21 cellular contexts compared by ENCODE assay signal in genomic region chr17:58986005-58986404, GRCh38.
A peak's percentile ranks its signal among the peaks of the same experiment; 100 is the strongest.
DNase-seq lines count a peak whose midpoint lies in the region; ATAC-seq, FAIRE-seq and TF ChIP-seq lines count a peak whose summit lies in the region.
"Had no signal": no experiment of that assay in that cellular context is flagged by ENCODE, and none has a peak within 500 bp of the region (broad histone marks: within the 10 kb centered on the region; RNA-seq: fewer than 3 reads in every experiment).

No MANE protein-coding gene starts in this region.

- no peak overlapping the region for H3K27ac ChIP-seq in endothelial cell of umbilical vein (ENCODE audit: insufficient read depth, low read depth, low read length)
- H3K27ac ChIP-seq: A549, BLaER1, KMS-11 had no signal

- peak overlapping the region; percentile 33 for H3K27ac Mint-ChIP-seq in activated T-cell treated with anti-CD3 and anti-CD28 coated beads, Interleukin-2, amount 50 U/mL, for 24 hours
- H3K27ac Mint-ChIP-seq in activated T-cell treated with anti-CD3 and anti-CD28 coated beads, Interleukin-2, amount 50 U/mL, for 72 hours = peak overlapping the region; percentile 48
- H3K27ac Mint-ChIP-seq: CD8-positive, alpha-beta T cell had no signal

- no peaks in the 10 kb centered on the region for H3K9me3 Mint-ChIP-seq in activated T-cell treated with anti-CD3 and anti-CD28 coated beads, Interleukin-2, amount 50 U/mL, for 24 hours
- H3K9me3 Mint-ChIP-seq in activated T-cell treated with anti-CD3 and anti-CD28 coated beads, Interleukin-2, amount 50 U/mL, for 72 hours = no peaks in the 10 kb centered on the region
- H3K9me3 Mint-ChIP-seq: CD8-positive, alpha-beta T cell had no signal

- peaks cover 14% of the 10 kb centered on the region for H3K4me1 Mint-ChIP-seq in activated T-cell treated with anti-CD3 and anti-CD28 coated beads, Interleukin-2, amount 50 U/mL, for 24 hours (ENCODE audit: low read depth)
- H3K4me1 Mint-ChIP-seq in activated T-cell treated with anti-CD3 and anti-CD28 coated beads, Interleukin-2, amount 50 U/mL, for 72 hours (ENCODE audit: low read depth) = peaks cover 20% of the 10 kb centered on the region

- TF ChIP-seq CTCF in endothelial cell of umbilical vein (IDR thresholded peaks at IDR 0.05; ENCODE audit: extremely low read depth in 1 of 2, insufficient read depth in 1 of 2, low read depth in 1 of 2, low read length in 2 of 2) = no peak

- H3K36me3 ChIP-seq in endothelial cell of umbilical vein (ENCODE audit: control insufficient read depth in 2 of 2, extremely low read depth in 1 of 2, insufficient read depth in 2 of 2, low read length in 2 of 2) = no peaks in the 10 kb centered on the region
- H3K36me3 ChIP-seq: BLaER1 had no signal

- no peak overlapping the region for H3K4me3 Mint-ChIP-seq in activated T-cell treated with anti-CD3 and anti-CD28 coated beads, Interleukin-2, amount 50 U/mL, for 24 hours
- H3K4me3 Mint-ChIP-seq in activated T-cell treated with anti-CD3 and anti-CD28 coated beads, Interleukin-2, amount 50 U/mL, for 72 hours = no peak overlapping the region
- H3K4me3 Mint-ChIP-seq: CD8-positive, alpha-beta T cell had no signal

- no peak for DNase-seq in activated T-cell treated with anti-CD3 and anti-CD28 coated beads, Interleukin-2, amount 50 U/mL, for 24 hours
- no peak for DNase-seq in activated T-cell treated with anti-CD3 and anti-CD28 coated beads, Interleukin-2, amount 50 U/mL, for 1 hour
- DNase-seq in ELR (ENCODE audit: low read depth) (peak; percentile 43), endothelial cell of umbilical vein (ENCODE audit: low read depth, low spot score) (no peak)
- DNase-seq in activated T-cell treated with anti-CD3 and anti-CD28 coated beads, Interleukin-2, amount 50 U/mL, for 72 hours = no peak
- DNase-seq in activated effector memory CD4-positive, alpha-beta T cell treated with Interleukin-2 at 50 U/mL for 16 hours = no peak
- DNase-seq: Calu3; CD8-positive, alpha-beta T cell; DMS53; NCI-H1417; NCI-H187; NCI-H226; NCI-H82; RPMI8226; SIG-M5 had no signal

- H3K9ac ChIP-seq in endothelial cell of umbilical vein (replicated peaks; ENCODE audit: extremely low read depth, insufficient read depth, low read length) = no peak overlapping the region
- H3K9ac ChIP-seq: BLaER1, KMS-11 had no signal

- no peak for TF ChIP-seq POLR2A in endothelial cell of umbilical vein (IDR thresholded peaks at IDR 0.05; ENCODE audit: low read depth, low read length)

- CTCF ChIA-PET in endothelial cell of umbilical vein (lab: Charles Lee) = interaction anchor here (0.6 to 1.1 kb wide), 3 partner anchors 12 to 275 kb away, joined by 3 to 4 read pairs (median 3); no protein-coding TSS in a partner anchor

- H3K4me1 ChIP-seq in endothelial cell of umbilical vein (ENCODE audit: control insufficient read depth, extremely low read depth, insufficient read depth, low read length) = no peaks in the 10 kb centered on the region
- H3K4me1 ChIP-seq: A549, BLaER1 had no signal

- dilution Hi-C loops in endothelial cell of umbilical vein (cut with MboI; ENCODE audit: extremely low pct_ligation_motif_present, low sequenced_read_pairs) = no loop called here

- H3K36me3 Mint-ChIP-seq in activated T-cell treated with anti-CD3 and anti-CD28 coated beads, Interleukin-2, amount 50 U/mL, for 24 hours (ENCODE audit: low read depth) = peaks cover 10% of the 10 kb centered on the region
- peaks cover 0 to 6% of the 10 kb centered on the region in 2 donors for H3K36me3 Mint-ChIP-seq in activated T-cell treated with anti-CD3 and anti-CD28 coated beads, Interleukin-2, amount 50 U/mL, for 72 hours (ENCODE audit: insufficient read depth in 2 of 2)

- no peak overlapping the region for H2AFZ ChIP-seq in endothelial cell of umbilical vein (ENCODE audit: low read depth, low read length)

- H3K27me3 Mint-ChIP-seq in activated T-cell treated with anti-CD3 and anti-CD28 coated beads, Interleukin-2, amount 50 U/mL, for 24 hours = no peaks in the 10 kb centered on the region
- H3K27me3 Mint-ChIP-seq in activated T-cell treated with anti-CD3 and anti-CD28 coated beads, Interleukin-2, amount 50 U/mL, for 72 hours (ENCODE audit: low read depth) = no peaks in the 10 kb centered on the region

- BruUV-seq in endothelial cell of umbilical vein (replicated peaks; lab: Mats Ljungman, UMichigan) = no TSS peak

- no peaks in the 10 kb centered on the region for H3K9me3 ChIP-seq in endothelial cell of umbilical vein (replicated peaks; ENCODE audit: control insufficient read depth, insufficient read depth, low read length)
- H3K9me3 ChIP-seq: A549, BLaER1 had no signal

- no peaks in the 10 kb centered on the region for H3K79me2 ChIP-seq in endothelial cell of umbilical vein (ENCODE audit: control insufficient read depth, insufficient read depth, low read length)

- no peak overlapping the region for H3K4me2 ChIP-seq in endothelial cell of umbilical vein (ENCODE audit: insufficient read depth, low read length)
- H3K4me2 ChIP-seq: A549, BLaER1, KMS-11 had no signal

- no peak overlapping the region for H3K4me3 ChIP-seq in endothelial cell of umbilical vein (replicated peaks in 1 of 3; ENCODE audit: insufficient read depth in 1 of 3, low read depth in 1 of 3, low read length in 3 of 3)
- H3K4me3 ChIP-seq: A549, BLaER1 had no signal

- no peaks in the 10 kb centered on the region for H3K27me3 ChIP-seq in endothelial cell of umbilical vein (ENCODE audit: control insufficient read depth in 2 of 2, insufficient read depth in 2 of 2, low read length in 2 of 2)
- H3K27me3 ChIP-seq: BLaER1 had no signal

- POLR2A ChIA-PET in endothelial cell of umbilical vein (lab: Charles Lee) = interaction anchor here (0.7 kb wide), 1 partner anchor 357 kb away, joined by 9 read pairs; no protein-coding TSS in a partner anchor

- FAIRE-seq in endothelial cell of umbilical vein (lab: Jason Lieb, UNC) = peak; percentile 74
- FAIRE-seq: A549, HepG2 had no signal

- intact Hi-C loops in endothelial cell of umbilical vein (cut with micrococcal nuclease) = no loop called here

- peak in 1 of 2 donors; percentile 66 for ATAC-seq in activated T-cell treated with anti-CD3 and anti-CD28 coated beads, Interleukin-2, amount 50 U/mL, for 72 hours (replicated peaks in 1 of 2)
- ATAC-seq in HG02642 (IDR thresholded peaks at IDR 0.05; ENCODE audit: poor library complexity, unreplicated experiment) (no peak), HG02759 (IDR thresholded peaks at IDR 0.05; ENCODE audit: unreplicated experiment) (no peak)
- ATAC-seq: A549; CD8-positive, alpha-beta T cell; HepG2 had no signal

- no peaks in the 10 kb centered on the region for H4K20me1 ChIP-seq in endothelial cell of umbilical vein (replicated peaks; ENCODE audit: control insufficient read depth, extremely low read depth, insufficient read depth, low read length)
- H4K20me1 ChIP-seq: BLaER1 had no signal

- H3K9me1 ChIP-seq in endothelial cell of umbilical vein (replicated peaks; ENCODE audit: control insufficient read depth, extremely low read depth, insufficient read depth, low read length) = no peaks in the 10 kb centered on the region

TF ChIP-seq in endothelial cell of umbilical vein, 7 proteins besides CTCF, POLR2A, EP300 and RAD21:
- TF ChIP-seq JUN (IDR thresholded peaks at IDR 0.05; ENCODE audit: borderline replicate concordance, insufficient read depth, insufficient read length, low read depth) (no peak), GATA2 (IDR thresholded peaks at IDR 0.05; ENCODE audit: insufficient read depth, insufficient read length, low read depth, low read length) (no peak), FOS (IDR thresholded peaks at IDR 0.05; ENCODE audit: borderline replicate concordance, insufficient read depth, low read length) (no peak), MYC (IDR thresholded peaks at IDR 0.05; ENCODE audit: low read depth, low read length) (no peak)
TF ChIP-seq in endothelial cell of umbilical vein: peak in this region for 0.
